ENCODE assay signal across 18 cellular contexts in the genomic region with DNA sequence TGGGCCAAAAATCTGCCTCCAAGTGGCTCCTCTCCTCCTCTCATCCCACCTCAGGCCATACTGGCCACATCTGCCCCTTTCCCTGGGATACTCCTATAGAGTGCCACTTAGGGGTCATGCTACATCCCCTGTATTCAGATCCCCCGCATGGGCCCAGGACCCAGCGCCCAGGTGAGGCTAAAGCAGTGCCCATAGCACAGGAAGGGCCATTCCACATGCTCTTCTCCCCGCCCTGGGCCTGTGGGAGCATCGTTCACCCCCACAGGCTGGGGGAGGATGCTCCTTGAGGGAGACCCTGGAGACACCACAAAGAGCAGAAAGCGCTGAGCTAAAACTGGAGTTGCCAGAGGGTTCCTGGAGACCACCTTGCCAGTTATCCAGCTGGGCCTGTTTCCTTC. TPM values are rescaled to one million over a fixed set of nuclear protein-coding genes. Genes with fewer than 3 reads are reported as not detected.
A peak's percentile ranks its signal among the peaks of the same experiment; 100 is the strongest.
DNase-seq lines count a peak whose midpoint lies in the region; ATAC-seq and TF ChIP-seq lines count a peak whose summit lies in the region.
"Had no signal": no experiment of that assay in that cellular context is flagged by ENCODE, and none has a peak within 500 bp of the region (broad histone marks: within the 10 kb centered on the region; RNA-seq: fewer than 3 reads in every experiment).

No MANE protein-coding gene starts in this region.

- no peak overlapping the region for H3K23ac ChIP-seq in IMR-90 (ENCODE audit: low read depth, low read length)

- H3K9me3 ChIP-seq in IMR-90 (ENCODE audit: control insufficient read depth, insufficient read depth, low read length) (no peaks in the 10 kb centered on the region), spleen (no peaks in the 10 kb centered on the region)
- H3K9me3 ChIP-seq: A549 had no signal

- TF ChIP-seq POLR2A in IMR-90 (IDR thresholded peaks at IDR 0.05; ENCODE audit: low read depth, low read length) (no peak), spleen (IDR thresholded peaks at IDR 0.05) (no peak)

- peak overlapping the region; percentile 79 for H2AK5ac ChIP-seq in IMR-90 (ENCODE audit: low read depth, low read length)

- peaks cover 13% of the 10 kb centered on the region for H4K20me1 ChIP-seq in IMR-90 (ENCODE audit: insufficient read depth, low read length)

- H3K4me1 Mint-ChIP-seq in glutamatergic neuron (ENCODE audit: low read depth, unreplicated experiment) = peaks cover 13% of the 10 kb centered on the region
- H3K4me1 Mint-ChIP-seq in MCF 10A (ENCODE audit: insufficient read depth, unreplicated experiment) = peaks cover 35% of the 10 kb centered on the region

- H3K56ac ChIP-seq in IMR-90 (ENCODE audit: extremely low read depth, insufficient read depth, low read length) = no peak overlapping the region

- H3K18ac ChIP-seq in IMR-90 (ENCODE audit: low read depth, low read length) = no peak overlapping the region

- intact Hi-C loops in IMR-90 (cut with micrococcal nuclease) (no loop called here), spleen (cut with DNase I; ENCODE audit: low total_unique reads) (no loop called here), MCF 10A (cut with micrococcal nuclease) (no loop called here)

- TF ChIP-seq CTCF in IMR-90 (conservative IDR thresholded peaks at IDR 0.05; ENCODE audit: low read depth, low read length) (no peak), spleen (IDR thresholded peaks at IDR 0.05 in 8 of 11, conservative IDR thresholded peaks at IDR 0.05 in 3 of 11) (no peak), glutamatergic neuron (IDR thresholded peaks at IDR 0.05; ENCODE audit: partially characterized antibody, unreplicated experiment) (no peak), MCF 10A (IDR thresholded peaks at IDR 0.05; ENCODE audit: unreplicated experiment) (no peak)

- no peak overlapping the region for H3K4me2 ChIP-seq in IMR-90 (ENCODE audit: low read depth, low read length)
- H3K4me2 ChIP-seq: A549 had no signal

- CTCF ChIA-PET in IMR-90 (lab: Yijun Ruan, JAX) = no interaction called here
- CTCF ChIA-PET in MCF 10A (lab: Yijun Ruan, JAX) = interaction anchor here (1.3 kb wide), 1 partner anchor 110 kb away, joined by 3 read pairs; no protein-coding TSS in a partner anchor

- no peak for ATAC-seq in IMR-90 (ENCODE audit: low read depth)
- ATAC-seq in HG03025 (IDR thresholded peaks at IDR 0.05; ENCODE audit: low FRiP score, unreplicated experiment) = no peak
- ATAC-seq: A549 had no signal

- H3K4me3 Mint-ChIP-seq in glutamatergic neuron (ENCODE audit: unreplicated experiment) (no peak overlapping the region), MCF 10A (ENCODE audit: unreplicated experiment) (no peak overlapping the region)
- H3K4me3 Mint-ChIP-seq: IgD-negative memory B cell had no signal

- H3K27ac Mint-ChIP-seq in glutamatergic neuron (ENCODE audit: unreplicated experiment) (no peak overlapping the region), MCF 10A (ENCODE audit: low read depth, unreplicated experiment) (no peak overlapping the region)
- H3K27ac Mint-ChIP-seq: IgD-negative memory B cell had no signal

- H3K27me3 ChIP-seq in ACC112 (ENCODE audit: insufficient read depth, low read length) (no peaks in the 10 kb centered on the region), IMR-90 (ENCODE audit: control insufficient read depth, insufficient read depth, low read length) (no peaks in the 10 kb centered on the region), spleen (replicated peaks in 1 of 7) (no peaks in the 10 kb centered on the region)

- peaks cover 4% of the 10 kb centered on the region for H3K79me2 ChIP-seq in ACC112 (ENCODE audit: control insufficient read depth, insufficient read depth, low read length, unreplicated experiment)

- in situ Hi-C loops in IMR-90 (cut with MboI; ENCODE audit: low sequenced_read_pairs) = no loop called here

- H3K27me3 Mint-ChIP-seq in glutamatergic neuron (ENCODE audit: unreplicated experiment) (peaks cover 4% of the 10 kb centered on the region), MCF 10A (ENCODE audit: insufficient read depth, unreplicated experiment) (no peaks in the 10 kb centered on the region)
- H3K27me3 Mint-ChIP-seq: IgD-negative memory B cell had no signal

- H2AK9ac ChIP-seq in IMR-90 (replicated peaks; ENCODE audit: low read depth, low read length, poor library complexity) = no peak overlapping the region

- peaks cover 51 to 92% of the 10 kb centered on the region in 2 experiments for H3K79me1 ChIP-seq in IMR-90 (ENCODE audit: low read depth in 1 of 2, low read length in 2 of 2)

- H3K4me1 ChIP-seq in ACC112 (ENCODE audit: control insufficient read depth, insufficient read depth, low read length, unreplicated experiment) (peaks cover 35% of the 10 kb centered on the region), IMR-90 (ENCODE audit: control insufficient read depth, insufficient read depth, low read length) (peaks cover 24% of the 10 kb centered on the region), spleen (peaks cover 0 to 33% (median 10%) of the 10 kb centered on the region in 6 donors)

- DNase-seq in IMR-90 (no peak), spleen (peak; percentile 61), glutamatergic neuron (no peak), MCF 10A (ENCODE audit: unreplicated experiment) (no peak)
- DNase-seq: H7, NCI-H1092 treated with DMSO at 0.1 percent for 48 hours, NCI-H146, NCI-H2029 treated with DMSO at 0.1 percent for 48 hours, NCI-H2171, NCI-H526, SHP77 had no signal

- no peak overlapping the region for H2BK5ac ChIP-seq in IMR-90 (ENCODE audit: low read depth, low read length, poor library complexity, severe bottlenecking)

- TF ChIP-seq RAD21 in IMR-90 (IDR thresholded peaks at IDR 0.05; ENCODE audit: low read length) = no peak

- dilution Hi-C loops in IMR-90 (cut with HindIII; ENCODE audit: low sequenced_read_pairs, unreplicated experiment) = no loop called here

- WGBS in IMR-90 (ENCODE audit: extremely low coverage in 2 of 2, insufficient read length in 1 of 2), 2 experiments = no CpG with 5 or more reads among the region's 5 CpGs
- 88 to 100% (median 94%) methylated on average over 3 to 5 of the region's 5 CpGs for WGBS in spleen, 5 donors

- H3K27ac ChIP-seq in ACC112 (ENCODE audit: low read depth, low read length) (peak overlapping the region; percentile 99; the same call in 1 of the 2 replicates), IMR-90 (ENCODE audit: insufficient read depth, low read length) (no peak overlapping the region), cingulate gyrus (ENCODE audit: low read depth, low read length) (peak overlapping the region; percentile 63), spleen (no peak overlapping the region)
- H3K27ac ChIP-seq: HL-60, SK-N-MC had no signal

- H2AFZ ChIP-seq in ACC112 (ENCODE audit: low read length, unreplicated experiment) (no peak overlapping the region), IMR-90 (replicated peaks; ENCODE audit: low read length, poor library complexity) (no peak overlapping the region)

- no peak overlapping the region for H2BK20ac ChIP-seq in IMR-90 (ENCODE audit: low read depth, low read length)

- H3K4ac ChIP-seq in IMR-90 (ENCODE audit: low read depth, low read length) = peak overlapping the region; percentile 36; the same call in 1 of the 2 replicates

- peaks cover 46% of the 10 kb centered on the region for H3K9me1 ChIP-seq in IMR-90 (ENCODE audit: insufficient read depth, low read length)

- H4K8ac ChIP-seq in IMR-90 (ENCODE audit: low read depth in 2 of 2, low read length in 2 of 2) = peak overlapping the region in 1 of 2 experiments; percentile 35; a peak in 2 of 4 replicates

- H2BK15ac ChIP-seq in IMR-90 (ENCODE audit: low read depth, low read length) = peak overlapping the region; percentile 6; the same call in 1 of the 3 replicates

- H3K14ac ChIP-seq in IMR-90 (replicated peaks; ENCODE audit: low read depth, low read length) = no peak overlapping the region

- H3K36me3 Mint-ChIP-seq in glutamatergic neuron (ENCODE audit: unreplicated experiment) (peaks cover 18% of the 10 kb centered on the region), MCF 10A (ENCODE audit: insufficient read depth, unreplicated experiment) (peaks cover 14% of the 10 kb centered on the region)

- 0 out of 2 replicates have a peak overlapping the region, but pooled peaks have one; percentile 46 for H2BK120ac ChIP-seq in IMR-90 (ENCODE audit: low read depth, low read length)

- H3K36me3 ChIP-seq in ACC112 (ENCODE audit: insufficient read depth, low read length) = peaks cover 15% of the 10 kb centered on the region; the same call in 1 of the 2 replicates
- peaks cover 40% of the 10 kb centered on the region for H3K36me3 ChIP-seq in IMR-90 (ENCODE audit: control insufficient read depth, insufficient read depth, low read length)
- peaks cover 0 to 23% (median 0%) of the 10 kb centered on the region in 6 donors for H3K36me3 ChIP-seq in spleen

- BruUV-seq in IMR-90 (replicated peaks; lab: Mats Ljungman, UMichigan) = no TSS peak
- BruUV-seq in MCF 10A (replicated peaks; lab: Mats Ljungman, UMichigan) = no TSS peak

- H4K91ac ChIP-seq in IMR-90 (ENCODE audit: insufficient read depth, low read depth, low read length) = peak overlapping the region; percentile 23; the same call in 1 of the 2 replicates

- peaks cover 9% of the 10 kb centered on the region for H3K9me3 Mint-ChIP-seq in glutamatergic neuron (ENCODE audit: unreplicated experiment)
- H3K9me3 Mint-ChIP-seq in MCF 10A (ENCODE audit: unreplicated experiment) = no peaks in the 10 kb centered on the region
- H3K9me3 Mint-ChIP-seq: IgD-negative memory B cell had no signal

- H3K9ac ChIP-seq in IMR-90 (ENCODE audit: low read depth, low read length) = no peak overlapping the region

- H3K4me3 ChIP-seq in ACC112 (ENCODE audit: low read depth, low read length) (no peak overlapping the region), IMR-90 (ENCODE audit: insufficient read depth, low read depth, low read length) (no peak overlapping the region), spleen (no peak overlapping the region)
- H3K4me3 ChIP-seq: A549, SK-N-MC had no signal

- no peak overlapping the region for H4K5ac ChIP-seq in IMR-90 (ENCODE audit: low read depth, low read length)

- POLR2A ChIA-PET in IMR-90 (lab: Charles Lee; ENCODE audit: unreplicated experiment) (no interaction called here), MCF 10A (lab: Yijun Ruan, JAX) (interaction anchor here (1.6 kb wide), 1 partner anchor 19 kb away, joined by 4 read pairs; no protein-coding TSS in a partner anchor)

TF ChIP-seq in IMR-90, 13 proteins besides CTCF, POLR2A, EP300 and RAD21 (continues in another document):
- no peak for TF ChIP-seq FOS (IDR thresholded peaks at IDR 0.05; ENCODE audit: low read depth, low read length)
- TF ChIP-seq CHD1 (IDR thresholded peaks at IDR 0.05; ENCODE audit: low read depth, low read length) = no peak

RNA-seq across cellular contexts. Expression of a gene that starts 52.5 kb away (rescaled TPM):
- total RNA-seq in IMR-90 (2012; rRNA removed) (63.0 and 81.6 TPM in 2 replicates), spleen (10 to 100 TPM; 22.3 to 36.9 (median 32.9) TPM), glutamatergic neuron (ENCODE audit: unreplicated experiment) (48.6 TPM), MCF 10A (2022) (29.6 and 30.3 TPM in 2 replicates)
- polyA plus RNA-seq in IMR-90 (2012; rRNA removed) (10.6 and 14.1 TPM in 2 replicates), spleen (1 to 10 TPM; 3.7 to 7.4 (median 5.1) TPM)
- polyA plus RNA-seq in IMR-90 (2012; cell fraction: cytosol; rRNA removed) = 8.0 and 8.1 TPM in 2 replicates
- 4.5 and 18.3 TPM in 2 replicates for polyA plus RNA-seq in IMR-90 (2012; cell fraction: nucleus; rRNA removed; ENCODE audit: low replicate concordance)

Comparison
In these comparisons a context has a peak if more than half of its experiments do, and no peak if none do; other contexts are left out.
1. H3K27ac ChIP-seq: peak in ACC112 (single experiment) and cingulate gyrus (single experiment); none in IMR-90 (single experiment) and spleen (0 of 8).